Comparison of ENCODE assay signal across 22 cellular contexts in genomic region chr1:14855824-14856223, GRCh38.
"Had no signal": no experiment of that assay in that cellular context is flagged by ENCODE, and none has a peak within 500 bp of the region (broad histone marks: within the 10 kb centered on the region; RNA-seq: fewer than 3 reads in every experiment).

No MANE protein-coding gene starts in this region.

- DNase-seq: colonic mucosa; cortex of kidney; dermis blood vessel endothelial cell; dorsolateral prefrontal cortex; effector CD4-positive, alpha-beta T cell; effector CD8-positive, alpha-beta T cell; effector memory CD4-positive, alpha-beta T cell; effector memory CD8-positive, alpha-beta T cell; endodermal cell; erythroblast; esophagus squamous epithelium; foreskin keratinocyte; foreskin melanocyte; gastrocnemius medialis; glutamatergic neuron; heart left ventricle; heart right ventricle had no signal

- H3K4me1 ChIP-seq: colonic mucosa, esophagus muscularis mucosa, foreskin keratinocyte, gastrocnemius medialis, gastroesophageal sphincter, heart left ventricle, heart right ventricle had no signal

- H3K27me3 ChIP-seq: colonic mucosa, dorsolateral prefrontal cortex, gastrocnemius medialis had no signal

- H3K27ac ChIP-seq: colonic mucosa, coronary artery, dorsolateral prefrontal cortex, epithelial cell of prostate, esophagus muscularis mucosa, esophagus squamous epithelium, foreskin keratinocyte, gastrocnemius medialis, gastroesophageal sphincter, heart left ventricle, heart right ventricle had no signal

- ATAC-seq: effector memory CD8-positive, alpha-beta T cell; esophagus mucosa; foreskin keratinocyte; gastrocnemius medialis; gastroesophageal sphincter; heart left ventricle; heart right ventricle had no signal

- H3K9me3 ChIP-seq: colonic mucosa, esophagus muscularis mucosa, esophagus squamous epithelium, gastrocnemius medialis, gastroesophageal sphincter, heart left ventricle, heart right ventricle had no signal

- H3K4me3 ChIP-seq: colonic mucosa, coronary artery, dorsolateral prefrontal cortex, esophagus muscularis mucosa, esophagus squamous epithelium, gastrocnemius medialis, gastroesophageal sphincter, heart left ventricle, heart right ventricle had no signal

- H3K36me3 ChIP-seq: colonic mucosa, esophagus muscularis mucosa, esophagus squamous epithelium, gastrocnemius medialis, gastroesophageal sphincter, heart left ventricle, heart right ventricle had no signal
